ENCODE assay signal across 1 cellular context in the genomic region with DNA sequence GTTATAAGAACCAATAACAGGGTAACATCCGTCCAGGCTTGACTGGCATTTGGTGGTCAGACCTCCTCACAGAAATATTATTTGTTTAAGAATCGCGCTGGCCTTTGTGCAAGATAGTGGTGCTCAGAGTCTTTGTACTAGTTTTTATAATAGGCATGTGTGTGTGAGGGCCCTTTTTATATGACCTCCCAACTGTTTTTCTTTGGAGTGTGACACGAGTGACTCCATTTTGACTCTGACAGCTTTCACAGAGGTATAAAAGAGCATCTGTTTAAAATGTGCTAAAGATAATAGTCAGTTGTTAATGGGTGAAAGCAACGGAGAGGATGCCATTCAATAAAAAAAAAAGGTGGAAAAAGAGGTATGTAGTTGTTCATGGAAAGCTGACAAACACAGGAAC.
A peak's percentile ranks its signal among the peaks of the same experiment; 100 is the strongest.
TF ChIP-seq lines count a peak whose summit lies in the region.

No MANE protein-coding gene starts in this region.

TF ChIP-seq in K562, 482 proteins besides CTCF, POLR2A, EP300 and RAD21:
- TF ChIP-seq, protein P1, sequence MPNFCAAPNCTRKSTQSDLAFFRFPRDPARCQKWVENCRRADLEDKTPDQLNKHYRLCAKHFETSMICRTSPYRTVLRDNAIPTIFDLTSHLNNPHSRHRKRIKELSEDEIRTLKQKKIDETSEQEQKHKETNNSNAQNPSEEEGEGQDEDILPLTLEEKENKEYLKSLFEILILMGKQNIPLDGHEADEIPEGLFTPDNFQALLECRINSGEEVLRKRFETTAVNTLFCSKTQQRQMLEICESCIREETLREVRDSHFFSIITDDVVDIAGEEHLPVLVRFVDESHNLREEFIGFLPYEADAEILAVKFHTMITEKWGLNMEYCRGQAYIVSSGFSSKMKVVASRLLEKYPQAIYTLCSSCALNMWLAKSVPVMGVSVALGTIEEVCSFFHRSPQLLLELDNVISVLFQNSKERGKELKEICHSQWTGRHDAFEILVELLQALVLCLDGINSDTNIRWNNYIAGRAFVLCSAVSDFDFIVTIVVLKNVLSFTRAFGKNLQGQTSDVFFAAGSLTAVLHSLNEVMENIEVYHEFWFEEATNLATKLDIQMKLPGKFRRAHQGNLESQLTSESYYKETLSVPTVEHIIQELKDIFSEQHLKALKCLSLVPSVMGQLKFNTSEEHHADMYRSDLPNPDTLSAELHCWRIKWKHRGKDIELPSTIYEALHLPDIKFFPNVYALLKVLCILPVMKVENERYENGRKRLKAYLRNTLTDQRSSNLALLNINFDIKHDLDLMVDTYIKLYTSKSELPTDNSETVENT (CRISPR knock-in tag; IDR thresholded peaks at IDR 0.05): no peak
- TF ChIP-seq SMAD3 (CRISPR knock-in tag; conservative IDR thresholded peaks at IDR 0.05) (no peak), ZNF311 (CRISPR knock-in tag; IDR thresholded peaks at IDR 0.05) (peak; percentile 90), TEAD2 (tag; IDR thresholded peaks at IDR 0.05) (no peak)
